ENCODE assay signal across 1 cellular context in the genomic region with DNA sequence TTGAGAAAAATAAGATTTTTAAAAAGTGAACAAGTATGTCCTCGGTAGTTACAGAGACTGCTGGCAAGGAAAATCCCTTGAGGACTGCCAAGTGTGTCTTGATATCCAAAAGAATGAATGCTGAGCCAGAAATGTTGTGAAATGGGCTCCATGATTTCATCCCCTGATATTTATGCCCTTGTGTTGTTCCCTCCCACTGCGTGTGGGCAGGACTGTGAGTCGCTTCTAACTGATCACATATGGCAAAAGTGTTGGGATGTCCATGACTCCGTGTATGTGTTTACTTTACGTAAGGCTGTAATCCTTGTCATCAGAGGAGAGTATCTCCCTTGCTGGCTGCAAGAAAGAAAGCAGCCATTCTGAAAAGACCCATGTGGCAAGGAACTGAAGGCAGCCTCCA.
TF ChIP-seq lines count a peak whose summit lies in the region.

No MANE protein-coding gene starts in this region.

TF ChIP-seq in IMR-90, 13 proteins besides CTCF, POLR2A, EP300 and RAD21:
- TF ChIP-seq MXI1 (IDR thresholded peaks at IDR 0.05; ENCODE audit: borderline replicate concordance, low read depth, low read length): 0 out of 2 replicates have a peak, but pooled peaks have one; percentile 19
- 0 out of 2 replicates have a peak, but pooled peaks have one; percentile 21 for TF ChIP-seq FOS (IDR thresholded peaks at IDR 0.05; ENCODE audit: low read depth, low read length)
- TF ChIP-seq BHLHE40 (IDR thresholded peaks at IDR 0.05; ENCODE audit: low read depth, low read length): peak; percentile 24; the same call in 1 of the 2 replicates
- TF ChIP-seq MAFK (IDR thresholded peaks at IDR 0.05; ENCODE audit: low read depth, low read length): peak; percentile 22; the same call in 1 of the 2 replicates
- peak; percentile 89 for TF ChIP-seq CEBPB (IDR thresholded peaks at IDR 0.05; ENCODE audit: low read depth, low read length)
- TF ChIP-seq, protein P1, sequence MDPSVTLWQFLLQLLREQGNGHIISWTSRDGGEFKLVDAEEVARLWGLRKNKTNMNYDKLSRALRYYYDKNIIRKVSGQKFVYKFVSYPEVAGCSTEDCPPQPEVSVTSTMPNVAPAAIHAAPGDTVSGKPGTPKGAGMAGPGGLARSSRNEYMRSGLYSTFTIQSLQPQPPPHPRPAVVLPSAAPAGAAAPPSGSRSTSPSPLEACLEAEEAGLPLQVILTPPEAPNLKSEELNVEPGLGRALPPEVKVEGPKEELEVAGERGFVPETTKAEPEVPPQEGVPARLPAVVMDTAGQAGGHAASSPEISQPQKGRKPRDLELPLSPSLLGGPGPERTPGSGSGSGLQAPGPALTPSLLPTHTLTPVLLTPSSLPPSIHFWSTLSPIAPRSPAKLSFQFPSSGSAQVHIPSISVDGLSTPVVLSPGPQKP (IDR thresholded peaks at IDR 0.05; ENCODE audit: borderline replicate concordance, low read depth, low read length): no peak
TF ChIP-seq in IMR-90: peak in this region for 5.
